In the genomic region with DNA sequence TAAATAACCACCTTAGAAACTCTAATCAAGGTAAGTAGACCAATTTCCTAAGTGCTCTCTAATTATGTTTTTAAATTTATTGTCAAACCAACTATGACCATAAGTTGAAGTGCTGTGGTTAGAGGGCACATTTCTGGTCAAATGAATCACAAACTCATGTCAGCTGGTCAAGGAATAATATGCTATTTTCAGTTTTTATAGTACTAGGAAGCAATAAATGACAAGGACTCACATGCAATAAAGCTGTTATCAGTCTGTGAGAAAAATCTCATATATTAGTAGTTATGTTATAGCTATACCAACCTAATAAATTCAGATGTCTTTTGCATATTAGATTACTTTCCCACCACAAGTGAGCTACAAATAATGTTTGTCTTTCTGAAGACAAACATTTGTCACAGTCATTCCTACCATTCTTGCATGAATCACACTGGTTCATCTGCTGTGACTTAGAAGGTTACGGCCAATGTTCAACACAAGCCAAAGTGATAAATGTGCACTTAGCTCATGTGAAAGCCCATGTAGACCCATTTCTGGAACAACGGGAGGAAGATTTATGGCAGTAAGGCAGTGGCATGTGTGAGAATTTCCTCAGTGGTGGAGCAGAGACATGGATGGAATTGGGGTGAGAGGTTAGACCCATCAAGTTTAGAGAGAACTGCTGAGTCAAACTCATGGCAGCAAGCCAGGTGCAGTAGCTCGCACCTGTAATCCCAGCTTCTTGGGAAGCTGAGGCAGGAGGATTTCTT, we compare ENCODE assay signal across 10 cellular contexts. TPM values are rescaled to one million over a fixed set of nuclear protein-coding genes. Genes with fewer than 3 reads are reported as not detected.
DNase-seq lines count a peak whose midpoint lies in the region; ATAC-seq, FAIRE-seq and TF ChIP-seq lines count a peak whose summit lies in the region.
"Had no signal": no experiment of that assay in that cellular context is flagged by ENCODE, and none has a peak within 500 bp of the region (broad histone marks: within the 10 kb centered on the region; RNA-seq: fewer than 3 reads in every experiment).

No MANE protein-coding gene starts in this region.

- TF ChIP-seq RAD21 in A549 (conservative IDR thresholded peaks at IDR 0.05 in 1 of 2, IDR thresholded peaks at IDR 0.05 in 1 of 2), result no peak

- FAIRE-seq in A549 (lab: Jason Lieb, UNC), result peak; percentile 91

- POLR2A ChIA-PET in A549 (lab: Yijun Ruan, JAX), result interaction anchor here (0.7 to 1.8 kb wide), 8 partner anchors 9 to 59 kb away, joined by 3 to 24 read pairs (median 4); partner anchors contain the start of genes CCNYL1 and METTL21A
- POLR2A ChIA-PET in HEK293 (lab: Yijun Ruan, JAX), result interaction anchor here (0.5 to 1.6 kb wide), 10 partner anchors 9 to 154 kb away, joined by 3 to 16 read pairs (median 3); partner anchors contain the start of genes CCNYL1, CREB1 and METTL21A

- H3K4me3 ChIP-seq in A549, result no peak overlapping the region
- no peak overlapping the region for H3K4me3 ChIP-seq in HEK293 (ENCODE audit: low read depth, low read length)

- peak; percentile 48 to 75; a peak in 3 of 5 replicates for TF ChIP-seq EP300 in A549 (IDR thresholded peaks at IDR 0.05)

- DNase-seq in A549 (ENCODE audit: low read depth in 1 of 2, low spot score in 1 of 2) (peak; percentile 60 to 96), T1000 (lab: John Stamatoyannopoulos, UW) (peak; percentile 43), foreskin melanocyte (peak; percentile 68), 8988T (no peak), DMS79 treated with DMSO at 0.1 percent for 48 hours (lab: John Stamatoyannopoulos, UW) (no peak)
- DNase-seq: C1 segment of cervical spinal cord had no signal

- peak overlapping the region; percentile 69 for H3K4me2 ChIP-seq in A549

- no peak for TF ChIP-seq CTCF in A549 (IDR thresholded peaks at IDR 0.05)
- TF ChIP-seq CTCF in HEK293 (tag by site-specific recombination; IDR thresholded peaks at IDR 0.05), result no peak

- ATAC-seq in A549 (peak; percentile 96), HG03196 (IDR thresholded peaks at IDR 0.05; ENCODE audit: unreplicated experiment) (no peak), GM18861 (IDR thresholded peaks at IDR 0.05; ENCODE audit: unreplicated experiment) (no peak)

- H3K27ac ChIP-seq in A549, result peak overlapping the region; percentile 82 to 92
- H3K27ac ChIP-seq in HEK293 (ENCODE audit: extremely low read depth, low read depth, low read length), result peak overlapping the region; percentile 38
- H3K27ac ChIP-seq: VCaP had no signal

- H3K9me3 ChIP-seq in A549 (no peaks in the 10 kb centered on the region), HEK293 (ENCODE audit: control insufficient read depth, insufficient read depth, low read depth, low read length) (no peaks in the 10 kb centered on the region)

- CTCF ChIA-PET in A549 (lab: Yijun Ruan, JAX), result interaction anchor here (0.6 to 2.1 kb wide), 9 partner anchors 10 to 59 kb away, joined by 3 to 17 read pairs (median 3); partner anchors contain the start of gene METTL21A
- CTCF ChIA-PET in HEK293 (lab: Yijun Ruan, JAX), result interaction anchor here (0.9 to 2.9 kb wide), 2 partner anchors 9 to 23 kb away, joined by 4 to 18 read pairs; no protein-coding TSS in a partner anchor

- H3K4me1 ChIP-seq in A549 (peaks cover 32% of the 10 kb centered on the region), HEK293 (ENCODE audit: control insufficient read depth, insufficient read depth, low read length) (peaks cover 10% of the 10 kb centered on the region)

- no peak for TF ChIP-seq POLR2A in A549 (IDR thresholded peaks at IDR 0.05; ENCODE audit: low read length)

- 4% methylated on average over 3 of the region's 3 CpGs for WGBS in A549 (ENCODE audit: missing lambda C conversion rate)

- H3K36me3 ChIP-seq in HEK293 (ENCODE audit: control insufficient read depth in 2 of 2, insufficient read depth in 1 of 2, low read length in 2 of 2), result no peaks in the 10 kb centered on the region

TF ChIP-seq in A549, 52 proteins besides CTCF, POLR2A, EP300 and RAD21 (continues in another document):
- TF ChIP-seq TFCP2L1 (CRISPR knock-in tag; IDR thresholded peaks at IDR 0.05) (no peak), MYC (IDR thresholded peaks at IDR 0.05; ENCODE audit: borderline replicate concordance, low read length) (no peak), NPAS2 (CRISPR knock-in tag; IDR thresholded peaks at IDR 0.05; ENCODE audit: borderline replicate concordance) (no peak), NFE2L2 (conservative IDR thresholded peaks at IDR 0.05; ENCODE audit: low read length) (peak; percentile 48; the same call in 1 of the 2 replicates), RCOR1 (IDR thresholded peaks at IDR 0.05; ENCODE audit: low read depth, low read length) (0 out of 2 replicates have a peak, but pooled peaks have one; percentile 10), USF2 (IDR thresholded peaks at IDR 0.05) (no peak), SREBF2 (IDR thresholded peaks at IDR 0.05) (no peak), EHMT2 (IDR thresholded peaks at IDR 0.05; ENCODE audit: low read depth) (no peak), HOXB5 (CRISPR knock-in tag; IDR thresholded peaks at IDR 0.05) (peak; percentile 94)
- TF ChIP-seq, protein P1, sequence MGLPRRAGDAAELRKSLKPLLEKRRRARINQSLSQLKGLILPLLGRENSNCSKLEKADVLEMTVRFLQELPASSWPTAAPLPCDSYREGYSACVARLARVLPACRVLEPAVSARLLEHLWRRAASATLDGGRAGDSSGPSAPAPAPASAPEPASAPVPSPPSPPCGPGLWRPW (IDR thresholded peaks at IDR 0.05), result no peak
- TF ChIP-seq, protein P2, sequence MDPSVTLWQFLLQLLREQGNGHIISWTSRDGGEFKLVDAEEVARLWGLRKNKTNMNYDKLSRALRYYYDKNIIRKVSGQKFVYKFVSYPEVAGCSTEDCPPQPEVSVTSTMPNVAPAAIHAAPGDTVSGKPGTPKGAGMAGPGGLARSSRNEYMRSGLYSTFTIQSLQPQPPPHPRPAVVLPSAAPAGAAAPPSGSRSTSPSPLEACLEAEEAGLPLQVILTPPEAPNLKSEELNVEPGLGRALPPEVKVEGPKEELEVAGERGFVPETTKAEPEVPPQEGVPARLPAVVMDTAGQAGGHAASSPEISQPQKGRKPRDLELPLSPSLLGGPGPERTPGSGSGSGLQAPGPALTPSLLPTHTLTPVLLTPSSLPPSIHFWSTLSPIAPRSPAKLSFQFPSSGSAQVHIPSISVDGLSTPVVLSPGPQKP (IDR thresholded peaks at IDR 0.05; ENCODE audit: low read depth, low read length), result no peak

TF ChIP-seq in HEK293, 187 proteins besides CTCF, POLR2A, EP300 and RAD21 (continues in another document):
- TF ChIP-seq HOXD13 (CRISPR knock-in tag; IDR thresholded peaks at IDR 0.05; ENCODE audit: borderline replicate concordance) (peak; percentile 96), KLF7 (tag by site-specific recombination; IDR thresholded peaks at IDR 0.05; ENCODE audit: borderline replicate concordance) (peak; percentile 53; the same call in 1 of the 2 replicates), ZNF16 (tag by site-specific recombination; IDR thresholded peaks at IDR 0.05; ENCODE audit: low read depth) (no peak), KLF16 (tag by site-specific recombination; IDR thresholded peaks at IDR 0.05) (peak; percentile 66; the same call in 1 of the 2 replicates), SP7 (tag by site-specific recombination; IDR thresholded peaks at IDR 0.05) (peak; percentile 99), ZFP69B (tag by site-specific recombination; IDR thresholded peaks at IDR 0.05) (0 out of 2 replicates have a peak, but pooled peaks have one; percentile 20), ZNF391 (tag by site-specific recombination; IDR thresholded peaks at IDR 0.05; ENCODE audit: borderline replicate concordance, low read depth) (peak; percentile 92; the same call in 1 of the 2 replicates), ZNF174 (tag by site-specific recombination; IDR thresholded peaks at IDR 0.05) (no peak)
- TF ChIP-seq, protein P3, sequence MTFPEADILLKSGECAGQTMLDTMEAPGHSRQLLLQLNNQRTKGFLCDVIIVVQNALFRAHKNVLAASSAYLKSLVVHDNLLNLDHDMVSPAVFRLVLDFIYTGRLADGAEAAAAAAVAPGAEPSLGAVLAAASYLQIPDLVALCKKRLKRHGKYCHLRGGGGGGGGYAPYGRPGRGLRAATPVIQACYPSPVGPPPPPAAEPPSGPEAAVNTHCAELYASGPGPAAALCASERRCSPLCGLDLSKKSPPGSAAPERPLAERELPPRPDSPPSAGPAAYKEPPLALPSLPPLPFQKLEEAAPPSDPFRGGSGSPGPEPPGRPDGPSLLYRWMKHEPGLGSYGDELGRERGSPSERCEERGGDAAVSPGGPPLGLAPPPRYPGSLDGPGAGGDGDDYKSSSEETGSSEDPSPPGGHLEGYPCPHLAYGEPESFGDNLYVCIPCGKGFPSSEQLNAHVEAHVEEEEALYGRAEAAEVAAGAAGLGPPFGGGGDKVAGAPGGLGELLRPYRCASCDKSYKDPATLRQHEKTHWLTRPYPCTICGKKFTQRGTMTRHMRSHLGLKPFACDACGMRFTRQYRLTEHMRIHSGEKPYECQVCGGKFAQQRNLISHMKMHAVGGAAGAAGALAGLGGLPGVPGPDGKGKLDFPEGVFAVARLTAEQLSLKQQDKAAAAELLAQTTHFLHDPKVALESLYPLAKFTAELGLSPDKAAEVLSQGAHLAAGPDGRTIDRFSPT (tag by site-specific recombination; IDR thresholded peaks at IDR 0.05), result 0 out of 2 replicates have a peak, but pooled peaks have one; percentile 45
- TF ChIP-seq, protein P4, sequence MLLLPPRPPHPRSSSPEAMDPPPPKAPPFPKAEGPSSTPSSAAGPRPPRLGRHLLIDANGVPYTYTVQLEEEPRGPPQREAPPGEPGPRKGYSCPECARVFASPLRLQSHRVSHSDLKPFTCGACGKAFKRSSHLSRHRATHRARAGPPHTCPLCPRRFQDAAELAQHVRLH (tag by site-specific recombination; IDR thresholded peaks at IDR 0.05), result peak; percentile 85

RNA-seq across cellular contexts. Expression of gene CCNYL1, which starts 27.4 kb away (rescaled TPM):
- polyA plus RNA-seq in A549 (2011; rRNA removed) (31.6 and 38.7 TPM in 2 replicates), A549 (2017; fragmentation: RNase III; extraction: RNeasy Plus Mini Kit Qiagen cat#74134 plus additional on column Dnase treatment) (16.9 to 20.8 TPM (median 17.7 TPM) in 3 replicates)
- 13.0 and 14.8 TPM in 2 replicates for polyA plus RNA-seq in A549 (2012; cell fraction: cytosol; rRNA removed)
- polyA plus RNA-seq in A549 (2012; cell fraction: nucleus; rRNA removed), result 9.4 and 12.8 TPM in 2 replicates
- 9.6 and 11.0 TPM in 2 replicates for polyA minus RNA-seq in A549 (2011; rRNA and poly(A)+ RNA removed)

RNA-seq across cellular contexts. Expression of gene METTL21A, which starts 58.9 kb away (rescaled TPM):
- polyA plus RNA-seq in A549 (2011; rRNA removed) (31.1 and 40.1 TPM in 2 replicates), A549 (2017; fragmentation: RNase III; extraction: RNeasy Plus Mini Kit Qiagen cat#74134 plus additional on column Dnase treatment) (26.1 to 27.3 TPM (median 26.9 TPM) in 3 replicates)
- polyA plus RNA-seq in A549 (2012; cell fraction: cytosol; rRNA removed), result 28.6 and 31.1 TPM in 2 replicates
- 11.5 and 15.6 TPM in 2 replicates for polyA plus RNA-seq in A549 (2012; cell fraction: nucleus; rRNA removed)
- 9.5 and 9.9 TPM in 2 replicates for polyA minus RNA-seq in A549 (2011; rRNA and poly(A)+ RNA removed)

Comparison
In these comparisons a context has a peak if more than half of its experiments do, and no peak if none do; other contexts are left out.
1. ATAC-seq: peak in A549 (2 of 2); none in HG03196 (single experiment) and GM18861 (single experiment).
2. DNase-seq: peak in A549 (2 of 2), T1000 (single experiment) and foreskin melanocyte (single experiment); none in 8988T (single experiment) and DMS79 treated with DMSO at 0.1 percent for 48 hours (single experiment).
3. Of the 5 proteins assayed by ChIP-seq in both HEK293 and A549: peak only in HEK293: none; only in A549: HOXA7 and PBX3; in both: none; in neither: 3.